In genomic region chr9:105950448-105950847, GRCh38 we compare ENCODE assay signal across 1 cellular context.
TF ChIP-seq lines count a peak whose summit lies in the region.

No MANE protein-coding gene starts in this region.

TF ChIP-seq in GM12878, 131 proteins besides CTCF, POLR2A, EP300 and RAD21 (continued from another document):
- TF ChIP-seq ESRRA (IDR thresholded peaks at IDR 0.05; ENCODE audit: low read length), result no peak
- no peak for TF ChIP-seq TARDBP (IDR thresholded peaks at IDR 0.05; ENCODE audit: borderline replicate concordance)
- no peak for TF ChIP-seq ETV6 (conservative IDR thresholded peaks at IDR 0.05 in 1 of 2, IDR thresholded peaks at IDR 0.05 in 1 of 2; ENCODE audit: borderline replicate concordance in 1 of 2, low read depth in 1 of 2)
- TF ChIP-seq CHD2 (IDR thresholded peaks at IDR 0.05; ENCODE audit: borderline replicate concordance, low read depth, low read length), result no peak
- TF ChIP-seq ZNF24 (IDR thresholded peaks at IDR 0.05), result no peak
- TF ChIP-seq BHLHE40 (IDR thresholded peaks at IDR 0.05; ENCODE audit: borderline replicate concordance in 1 of 2, low read depth in 2 of 2, low read length in 1 of 2), result no peak
- TF ChIP-seq ATF7 (IDR thresholded peaks at IDR 0.05; ENCODE audit: low read depth), result no peak
- TF ChIP-seq SP1 (IDR thresholded peaks at IDR 0.05; ENCODE audit: low read depth, low read length), result no peak
- TF ChIP-seq GABPA (IDR thresholded peaks at IDR 0.05; ENCODE audit: low read depth), result no peak
- no peak for TF ChIP-seq STAT3 (IDR thresholded peaks at IDR 0.05; ENCODE audit: low read depth, low read length)
